3 cellular contexts compared by ENCODE assay signal in the genomic region with DNA sequence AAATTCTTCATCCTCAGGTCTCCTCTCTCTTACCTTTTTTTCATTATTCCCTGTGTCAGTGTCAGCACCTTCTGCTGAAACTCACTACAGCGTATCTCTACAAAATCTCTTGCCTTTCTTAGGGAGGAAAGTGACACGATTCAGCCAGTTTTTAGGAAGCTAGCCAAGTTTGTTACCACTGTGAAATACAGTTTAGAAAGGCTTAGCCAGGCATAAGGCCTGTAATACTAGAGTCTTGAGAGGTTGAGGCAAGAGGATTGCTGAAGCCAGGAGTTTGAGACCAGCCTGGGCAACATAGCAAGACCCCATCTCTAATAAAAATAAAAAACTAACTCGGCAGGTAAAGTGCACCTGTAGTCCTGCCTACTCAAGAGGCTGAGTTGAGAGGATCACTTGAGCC.
A peak's percentile ranks its signal among the peaks of the same experiment; 100 is the strongest.
TF ChIP-seq lines count a peak whose summit lies in the region.

No MANE protein-coding gene starts in this region.

TF ChIP-seq in HepG2, 621 proteins besides CTCF, POLR2A, EP300 and RAD21 (continued from another document):
- TF ChIP-seq HNF4G (IDR thresholded peaks at IDR 0.05; ENCODE audit: borderline replicate concordance, low read depth, low read length): no peak
- no peak for TF ChIP-seq HNF4G (CRISPR knock-in tag; IDR thresholded peaks at IDR 0.05; ENCODE audit: borderline replicate concordance, low read depth)
- no peak for TF ChIP-seq MTF1 (CRISPR knock-in tag; IDR thresholded peaks at IDR 0.05)
- TF ChIP-seq ZNF562 (CRISPR knock-in tag; IDR thresholded peaks at IDR 0.05; ENCODE audit: borderline replicate concordance): no peak
- no peak for TF ChIP-seq SP140L (CRISPR knock-in tag; IDR thresholded peaks at IDR 0.05; ENCODE audit: borderline replicate concordance)
- TF ChIP-seq ZNF121 (CRISPR knock-in tag; IDR thresholded peaks at IDR 0.05): peak; percentile 87

TF ChIP-seq in HEK293T, 16 proteins besides CTCF, POLR2A, EP300 and RAD21 (continued from another document):
- TF ChIP-seq BHLHE40 (IDR thresholded peaks at IDR 0.05; ENCODE audit: borderline replicate concordance) (no peak), FOXA1 (IDR thresholded peaks at IDR 0.05) (no peak), TARDBP (IDR thresholded peaks at IDR 0.05) (no peak)

TF ChIP-seq in GM23338, 12 proteins besides CTCF, POLR2A, EP300 and RAD21 (continued from another document):
- TF ChIP-seq, protein P1, sequence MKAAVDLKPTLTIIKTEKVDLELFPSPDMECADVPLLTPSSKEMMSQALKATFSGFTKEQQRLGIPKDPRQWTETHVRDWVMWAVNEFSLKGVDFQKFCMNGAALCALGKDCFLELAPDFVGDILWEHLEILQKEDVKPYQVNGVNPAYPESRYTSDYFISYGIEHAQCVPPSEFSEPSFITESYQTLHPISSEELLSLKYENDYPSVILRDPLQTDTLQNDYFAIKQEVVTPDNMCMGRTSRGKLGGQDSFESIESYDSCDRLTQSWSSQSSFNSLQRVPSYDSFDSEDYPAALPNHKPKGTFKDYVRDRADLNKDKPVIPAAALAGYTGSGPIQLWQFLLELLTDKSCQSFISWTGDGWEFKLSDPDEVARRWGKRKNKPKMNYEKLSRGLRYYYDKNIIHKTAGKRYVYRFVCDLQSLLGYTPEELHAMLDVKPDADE (IDR thresholded peaks at IDR 0.05): no peak
- TF ChIP-seq EZH2phosphoT487 (IDR thresholded peaks at IDR 0.05; ENCODE audit: unreplicated experiment) (no peak), NANOG (IDR thresholded peaks at IDR 0.05; ENCODE audit: borderline replicate concordance) (no peak), POLR2AphosphoS5 (IDR thresholded peaks at IDR 0.05; ENCODE audit: low read depth) (no peak), ZNF114 (CRISPR knock-in tag; IDR thresholded peaks at IDR 0.05) (no peak)
- TF ChIP-seq, protein P2, sequence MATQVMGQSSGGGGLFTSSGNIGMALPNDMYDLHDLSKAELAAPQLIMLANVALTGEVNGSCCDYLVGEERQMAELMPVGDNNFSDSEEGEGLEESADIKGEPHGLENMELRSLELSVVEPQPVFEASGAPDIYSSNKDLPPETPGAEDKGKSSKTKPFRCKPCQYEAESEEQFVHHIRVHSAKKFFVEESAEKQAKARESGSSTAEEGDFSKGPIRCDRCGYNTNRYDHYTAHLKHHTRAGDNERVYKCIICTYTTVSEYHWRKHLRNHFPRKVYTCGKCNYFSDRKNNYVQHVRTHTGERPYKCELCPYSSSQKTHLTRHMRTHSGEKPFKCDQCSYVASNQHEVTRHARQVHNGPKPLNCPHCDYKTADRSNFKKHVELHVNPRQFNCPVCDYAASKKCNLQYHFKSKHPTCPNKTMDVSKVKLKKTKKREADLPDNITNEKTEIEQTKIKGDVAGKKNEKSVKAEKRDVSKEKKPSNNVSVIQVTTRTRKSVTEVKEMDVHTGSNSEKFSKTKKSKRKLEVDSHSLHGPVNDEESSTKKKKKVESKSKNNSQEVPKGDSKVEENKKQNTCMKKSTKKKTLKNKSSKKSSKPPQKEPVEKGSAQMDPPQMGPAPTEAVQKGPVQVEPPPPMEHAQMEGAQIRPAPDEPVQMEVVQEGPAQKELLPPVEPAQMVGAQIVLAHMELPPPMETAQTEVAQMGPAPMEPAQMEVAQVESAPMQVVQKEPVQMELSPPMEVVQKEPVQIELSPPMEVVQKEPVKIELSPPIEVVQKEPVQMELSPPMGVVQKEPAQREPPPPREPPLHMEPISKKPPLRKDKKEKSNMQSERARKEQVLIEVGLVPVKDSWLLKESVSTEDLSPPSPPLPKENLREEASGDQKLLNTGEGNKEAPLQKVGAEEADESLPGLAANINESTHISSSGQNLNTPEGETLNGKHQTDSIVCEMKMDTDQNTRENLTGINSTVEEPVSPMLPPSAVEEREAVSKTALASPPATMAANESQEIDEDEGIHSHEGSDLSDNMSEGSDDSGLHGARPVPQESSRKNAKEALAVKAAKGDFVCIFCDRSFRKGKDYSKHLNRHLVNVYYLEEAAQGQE (IDR thresholded peaks at IDR 0.05; ENCODE audit: unreplicated experiment): no peak
